In genomic region chr17:45143767-45144198, GRCh38 we compare ENCODE assay signal across 8 cellular contexts. TPM values are rescaled to one million over a fixed set of nuclear protein-coding genes. Genes with fewer than 3 reads are reported as not detected.
DNase-seq lines count a peak whose midpoint lies in the region; ATAC-seq, FAIRE-seq and TF ChIP-seq lines count a peak whose summit lies in the region.

No MANE protein-coding gene starts in this region.

- H3K4me2 ChIP-seq in Loucy (ENCODE audit: low read depth, low read length, poor library complexity, severe bottlenecking) (peak overlapping the region; percentile 24), HepG2 (ENCODE audit: low read depth, low read length) (no peak overlapping the region)

- no peaks in the 10 kb centered on the region for H3K9me3 ChIP-seq in Loucy (ENCODE audit: insufficient read depth, low read depth, low read length)
- no peaks in the 10 kb centered on the region for H3K9me3 ChIP-seq in HepG2 (ENCODE audit: low read length)

- TF ChIP-seq EP300 in HepG2 (IDR thresholded peaks at IDR 0.05; ENCODE audit: low read depth in 2 of 2, low read length in 2 of 2) = no peak
- TF ChIP-seq EP300 in HepG2 (CRISPR knock-in tag; IDR thresholded peaks at IDR 0.05; ENCODE audit: borderline replicate concordance) = no peak

- H3K9me2 ChIP-seq in Loucy (replicated peaks; ENCODE audit: low read depth, low read length) = no peaks in the 10 kb centered on the region

- H3F3A ChIP-seq in Loucy (ENCODE audit: low read depth) = no peaks in the 10 kb centered on the region

- 92% methylated on average over 19 of the region's 21 CpGs for WGBS in HepG2 (ENCODE audit: low lambda C conversion rate)

- no TSS peak for BruUV-seq in HepG2 (replicated peaks; lab: Mats Ljungman, UMichigan)

- peak overlapping the region; percentile 65 for H3K4me3 ChIP-seq in ACC112 (ENCODE audit: low read depth, low read length)
- H3K4me3 ChIP-seq in Loucy (ENCODE audit: low read length, poor library complexity, severe bottlenecking) = no peak overlapping the region
- no peak overlapping the region for H3K4me3 ChIP-seq in HepG2 (replicated peaks in 1 of 3; ENCODE audit: insufficient read depth in 1 of 3, low read depth in 2 of 3, low read length in 3 of 3)

- DNase-seq in dermis blood vessel endothelial cell = peak; percentile 54
- no peak for DNase-seq in HepG2 (ENCODE audit: low spot score)
- peak; percentile 59 for DNase-seq in stimulated activated naive CD8-positive, alpha-beta T cell treated with anti-CD3 and anti-CD28 coated beads, Interleukin-15, Interleukin-2, amounts not matched to agents 100 U/mL and 50 U/mL, for 24 hours
- no peak for DNase-seq in HT-29 (ENCODE audit: low spot score)
- no peak for DNase-seq in ACHN

- TF ChIP-seq POLR2A in HepG2 (IDR thresholded peaks at IDR 0.05; ENCODE audit: insufficient read depth in 1 of 2, low read depth in 2 of 2, low read length in 2 of 2) = no peak

- H3K27ac ChIP-seq in ACC112 (ENCODE audit: low read depth, low read length) (peak overlapping the region; percentile 71), HepG2 (ENCODE audit: extremely low read length, insufficient read depth, low read length) (no peak overlapping the region)

- H4K20me1 ChIP-seq in Loucy (ENCODE audit: insufficient read depth, low read length, poor library complexity, severe bottlenecking) = peaks cover 4% of the 10 kb centered on the region
- H4K20me1 ChIP-seq in HepG2 (ENCODE audit: insufficient read depth, low read length) = peaks cover 4% of the 10 kb centered on the region; the same call in 1 of the 2 replicates

- no peak for FAIRE-seq in HepG2 (lab: Jason Lieb, UNC)

- POLR2A ChIA-PET in HepG2 (lab: Yijun Ruan, JAX) = no interaction called here

- H3K9ac ChIP-seq in Loucy (ENCODE audit: low read depth, low read length, poor library complexity, severe bottlenecking) = peak overlapping the region; percentile 18
- no peak overlapping the region for H3K9ac ChIP-seq in HepG2 (ENCODE audit: insufficient read depth, low read depth, low read length)

- H2AFZ ChIP-seq in ACC112 (ENCODE audit: low read length, unreplicated experiment) = peak overlapping the region; percentile 80
- no peak overlapping the region for H2AFZ ChIP-seq in Loucy (ENCODE audit: low read length)
- no peak overlapping the region for H2AFZ ChIP-seq in HepG2 (ENCODE audit: low read length)

- no peak for ATAC-seq in HepG2
- ATAC-seq in stimulated activated naive CD8-positive, alpha-beta T cell treated with anti-CD3 and anti-CD28 coated beads, Interleukin-15, Interleukin-2, amounts not matched to agents 100 U/mL and 50 U/mL, for 24 hours = no peak
- no peak for ATAC-seq in GM19397 (IDR thresholded peaks at IDR 0.05; ENCODE audit: unreplicated experiment)

- no peak for TF ChIP-seq RAD21 in HepG2 (CRISPR knock-in tag; IDR thresholded peaks at IDR 0.05)

- no peaks in the 10 kb centered on the region for H3K27me3 ChIP-seq in ACC112 (ENCODE audit: insufficient read depth, low read length)
- no peaks in the 10 kb centered on the region for H3K27me3 ChIP-seq in Loucy (ENCODE audit: insufficient read depth, low read length, poor library complexity, severe bottlenecking)
- H3K27me3 ChIP-seq in HepG2 (ENCODE audit: control insufficient read depth in 1 of 2, insufficient read depth in 2 of 2, low read length in 2 of 2) = no peaks in the 10 kb centered on the region; a peak in 2 of 5 replicates

- in situ Hi-C loops in HepG2 (cut with HindIII; ENCODE audit: extremely low pct_ligation_motif_present, low pct_unique_long_range_greater_than_20kb) = no loop called here
- in situ Hi-C loops in ACHN (cut with HindIII; ENCODE audit: low pct_ligation_motif_present, low pct_unique_long_range_greater_than_20kb, low sequenced_read_pairs) = no loop called here

- no peak for TF ChIP-seq CTCF in Loucy (conservative IDR thresholded peaks at IDR 0.05; ENCODE audit: low read length)
- no peak for TF ChIP-seq CTCF in HepG2 (CRISPR knock-in tag; IDR thresholded peaks at IDR 0.05)

- H3K4me1 ChIP-seq in ACC112 (ENCODE audit: control insufficient read depth, insufficient read depth, low read length, unreplicated experiment) (peaks cover 20% of the 10 kb centered on the region), Loucy (ENCODE audit: insufficient read depth, low read length, poor library complexity, severe bottlenecking) (peaks cover 12% of the 10 kb centered on the region), HepG2 (ENCODE audit: insufficient read depth, low read length) (peaks cover 11% of the 10 kb centered on the region)

- CTCF ChIA-PET in HepG2 (lab: Yijun Ruan, JAX; ENCODE audit: low intra/inter-chr PET ratio, low total read pairs) = no interaction called here

- intact Hi-C loops in HepG2 (cut with micrococcal nuclease; ENCODE audit: unreplicated experiment) = no loop called here

- H3K79me2 ChIP-seq in ACC112 (ENCODE audit: control insufficient read depth, insufficient read depth, low read length, unreplicated experiment) = peaks cover 6% of the 10 kb centered on the region
- peaks cover 14% of the 10 kb centered on the region for H3K79me2 ChIP-seq in Loucy (ENCODE audit: insufficient read depth, low read length)
- H3K79me2 ChIP-seq in HepG2 (ENCODE audit: insufficient read depth, low read length) = peaks cover 3% of the 10 kb centered on the region

- no peaks in the 10 kb centered on the region for H3K36me3 ChIP-seq in ACC112 (ENCODE audit: insufficient read depth, low read length)
- H3K36me3 ChIP-seq in Loucy (ENCODE audit: insufficient read depth, low read length) = no peaks in the 10 kb centered on the region
- no peaks in the 10 kb centered on the region; a peak in 1 of 5 replicates for H3K36me3 ChIP-seq in HepG2 (replicated peaks in 1 of 2; ENCODE audit: control insufficient read depth in 1 of 2, insufficient read depth in 2 of 2, low read length in 2 of 2)

RNA-seq across cellular contexts. Expression of gene HEXIM1, which starts 4.5 kb away (rescaled TPM):
- 7.0 and 11.0 TPM in 2 replicates for total RNA-seq in dermis blood vessel endothelial cell
- total RNA-seq in HepG2 (2016; rRNA removed; fragmentation: Illumina TruSeq; extraction: Trizol) = 10.5 and 14.8 TPM in 2 replicates
- total RNA-seq in HepG2 (2016; cell fraction: cytosol; rRNA removed; fragmentation: Illumina TruSeq; extraction: Trizol; ENCODE audit: low read depth) = 2.7 and 3.3 TPM in 2 replicates
- total RNA-seq in HepG2 (2016; cell fraction: insoluble cytoplasmic fraction; rRNA removed; fragmentation: Illumina TruSeq; extraction: Trizol) = 11.7 and 13.0 TPM in 2 replicates
- 8.9 and 9.5 TPM in 2 replicates for total RNA-seq in HepG2 (2016; cell fraction: membrane; rRNA removed; fragmentation: Illumina TruSeq; extraction: Trizol)
- total RNA-seq in HepG2 (2016; cell fraction: nucleus; rRNA removed; fragmentation: Illumina TruSeq; extraction: Trizol) = 13.8 and 14.0 TPM in 2 replicates
- 16.3 and 16.6 TPM in 2 replicates for polyA plus RNA-seq in HepG2 (2011; rRNA removed)
- polyA plus RNA-seq in HepG2 (2011; cell fraction: cytosol; rRNA removed) = 13.7 and 14.0 TPM in 2 replicates
- polyA plus RNA-seq in HepG2 (2011; cell fraction: nucleus; rRNA removed) = 34.1 and 37.3 TPM in 2 replicates
- 17.5 and 20.8 TPM in 2 replicates for polyA plus RNA-seq in HepG2 (2012)
- 2.7 and 3.3 TPM in 2 replicates for polyA plus RNA-seq in HepG2 (2016; cell fraction: cytosol; fragmentation: Illumina TruSeq; extraction: Trizol; ENCODE audit: low read depth)
- polyA plus RNA-seq in HepG2 (2016; cell fraction: insoluble cytoplasmic fraction; fragmentation: Illumina TruSeq; extraction: Trizol; ENCODE audit: low read depth) = 36.1 and 41.5 TPM in 2 replicates
- polyA plus RNA-seq in HepG2 (2016; cell fraction: membrane; fragmentation: Illumina TruSeq; extraction: Trizol; ENCODE audit: low read depth) = 10.3 and 12.9 TPM in 2 replicates
- 51.0 and 51.8 TPM in 2 replicates for polyA plus RNA-seq in HepG2 (2016; cell fraction: nucleus; fragmentation: Illumina TruSeq; extraction: Trizol; ENCODE audit: insufficient read depth, low read depth)
- 8.8 and 11.0 TPM in 2 replicates for polyA minus RNA-seq in HepG2 (2011; rRNA and poly(A)+ RNA removed; ENCODE audit: low replicate concordance)
- 10.7 and 11.5 TPM in 2 replicates for polyA minus RNA-seq in HepG2 (2011; cell fraction: cytosol; rRNA and poly(A)+ RNA removed)
- polyA minus RNA-seq in HepG2 (2011; cell fraction: nucleus; rRNA and poly(A)+ RNA removed) = 17.1 and 27.5 TPM in 2 replicates
- total RNA-seq in HT-29 (2014; rRNA removed; shearing (Covaris generic)) = 9.4 and 9.6 TPM in 2 replicates

RNA-seq across cellular contexts. Expression of gene ACBD4, which starts 8.3 kb away (rescaled TPM):
- total RNA-seq in dermis blood vessel endothelial cell = 4.5 and 4.9 TPM in 2 replicates
- total RNA-seq in HepG2 (2016; rRNA removed; fragmentation: Illumina TruSeq; extraction: Trizol) = 8.8 and 16.1 TPM in 2 replicates
- total RNA-seq in HepG2 (2016; cell fraction: cytosol; rRNA removed; fragmentation: Illumina TruSeq; extraction: Trizol; ENCODE audit: low read depth) = 8.0 and 13.0 TPM in 2 replicates
- 9.5 and 14.6 TPM in 2 replicates for total RNA-seq in HepG2 (2016; cell fraction: insoluble cytoplasmic fraction; rRNA removed; fragmentation: Illumina TruSeq; extraction: Trizol)
- total RNA-seq in HepG2 (2016; cell fraction: membrane; rRNA removed; fragmentation: Illumina TruSeq; extraction: Trizol) = 12.4 and 18.3 TPM in 2 replicates
- 15.2 and 17.1 TPM in 2 replicates for total RNA-seq in HepG2 (2016; cell fraction: nucleus; rRNA removed; fragmentation: Illumina TruSeq; extraction: Trizol)
- 26.9 and 34.1 TPM in 2 replicates for polyA plus RNA-seq in HepG2 (2011; rRNA removed)
- polyA plus RNA-seq in HepG2 (2011; cell fraction: cytosol; rRNA removed) = 12.2 and 17.4 TPM in 2 replicates
- 71.5 and 77.5 TPM in 2 replicates for polyA plus RNA-seq in HepG2 (2011; cell fraction: nucleus; rRNA removed)
- 16.9 and 20.5 TPM in 2 replicates for polyA plus RNA-seq in HepG2 (2012)
- polyA plus RNA-seq in HepG2 (2016; cell fraction: cytosol; fragmentation: Illumina TruSeq; extraction: Trizol; ENCODE audit: low read depth) = 9.2 and 14.3 TPM in 2 replicates
- polyA plus RNA-seq in HepG2 (2016; cell fraction: insoluble cytoplasmic fraction; fragmentation: Illumina TruSeq; extraction: Trizol; ENCODE audit: low read depth) = 9.9 and 13.7 TPM in 2 replicates
- 10.5 and 15.2 TPM in 2 replicates for polyA plus RNA-seq in HepG2 (2016; cell fraction: membrane; fragmentation: Illumina TruSeq; extraction: Trizol; ENCODE audit: low read depth)
- 36.2 and 39.6 TPM in 2 replicates for polyA plus RNA-seq in HepG2 (2016; cell fraction: nucleus; fragmentation: Illumina TruSeq; extraction: Trizol; ENCODE audit: insufficient read depth, low read depth)
- 6.9 and 21.9 TPM in 2 replicates for polyA minus RNA-seq in HepG2 (2011; rRNA and poly(A)+ RNA removed; ENCODE audit: low replicate concordance)
- 8.3 and 8.4 TPM in 2 replicates for polyA minus RNA-seq in HepG2 (2011; cell fraction: cytosol; rRNA and poly(A)+ RNA removed)
- polyA minus RNA-seq in HepG2 (2011; cell fraction: nucleus; rRNA and poly(A)+ RNA removed) = 26.9 and 36.2 TPM in 2 replicates
- total RNA-seq in HT-29 (2014; rRNA removed; shearing (Covaris generic)) = 12.0 and 12.3 TPM in 2 replicates

RNA-seq across cellular contexts. Expression of gene PLCD3, which starts 11.5 kb away (rescaled TPM):
- 51.3 and 51.4 TPM in 2 replicates for total RNA-seq in dermis blood vessel endothelial cell
- 5.5 and 11.3 TPM in 2 replicates for total RNA-seq in HepG2 (2016; rRNA removed; fragmentation: Illumina TruSeq; extraction: Trizol)
- total RNA-seq in HepG2 (2016; cell fraction: cytosol; rRNA removed; fragmentation: Illumina TruSeq; extraction: Trizol; ENCODE audit: low read depth) = 5.6 and 8.7 TPM in 2 replicates
- 6.2 and 9.4 TPM in 2 replicates for total RNA-seq in HepG2 (2016; cell fraction: insoluble cytoplasmic fraction; rRNA removed; fragmentation: Illumina TruSeq; extraction: Trizol)
- total RNA-seq in HepG2 (2016; cell fraction: membrane; rRNA removed; fragmentation: Illumina TruSeq; extraction: Trizol) = 23.5 and 28.9 TPM in 2 replicates
- total RNA-seq in HepG2 (2016; cell fraction: nucleus; rRNA removed; fragmentation: Illumina TruSeq; extraction: Trizol) = 4.2 and 4.3 TPM in 2 replicates
- 39.1 and 46.1 TPM in 2 replicates for polyA plus RNA-seq in HepG2 (2011; rRNA removed)
- 28.6 and 40.9 TPM in 2 replicates for polyA plus RNA-seq in HepG2 (2011; cell fraction: cytosol; rRNA removed)
- polyA plus RNA-seq in HepG2 (2011; cell fraction: nucleus; rRNA removed) = 37.4 and 43.6 TPM in 2 replicates
- 8.5 and 22.4 TPM in 2 replicates for polyA plus RNA-seq in HepG2 (2012)
- 17.4 and 19.5 TPM in 2 replicates for polyA plus RNA-seq in HepG2 (2016; cell fraction: cytosol; fragmentation: Illumina TruSeq; extraction: Trizol; ENCODE audit: low read depth)
- 14.0 and 24.9 TPM in 2 replicates for polyA plus RNA-seq in HepG2 (2016; cell fraction: insoluble cytoplasmic fraction; fragmentation: Illumina TruSeq; extraction: Trizol; ENCODE audit: low read depth)
- 30.5 and 46.5 TPM in 2 replicates for polyA plus RNA-seq in HepG2 (2016; cell fraction: membrane; fragmentation: Illumina TruSeq; extraction: Trizol; ENCODE audit: low read depth)
- polyA plus RNA-seq in HepG2 (2016; cell fraction: nucleus; fragmentation: Illumina TruSeq; extraction: Trizol; ENCODE audit: insufficient read depth, low read depth) = 24.9 and 28.4 TPM in 2 replicates
- 68.8 and 256 TPM in 2 replicates for polyA minus RNA-seq in HepG2 (2011; rRNA and poly(A)+ RNA removed; ENCODE audit: low replicate concordance)
- 26.0 and 39.9 TPM in 2 replicates for polyA minus RNA-seq in HepG2 (2011; cell fraction: cytosol; rRNA and poly(A)+ RNA removed)
- polyA minus RNA-seq in HepG2 (2011; cell fraction: nucleus; rRNA and poly(A)+ RNA removed) = 13.4 and 15.7 TPM in 2 replicates
- 130 and 142 TPM in 2 replicates for total RNA-seq in HT-29 (2014; rRNA removed; shearing (Covaris generic))

RNA-seq across cellular contexts. Expression of gene HEXIM2, which starts 17.9 kb away (rescaled TPM):
- total RNA-seq in dermis blood vessel endothelial cell = 4.1 and 4.8 TPM in 2 replicates
- total RNA-seq in HepG2 (2016; rRNA removed; fragmentation: Illumina TruSeq; extraction: Trizol) = 27.1 and 30.8 TPM in 2 replicates
- 22.3 and 23.3 TPM in 2 replicates for total RNA-seq in HepG2 (2016; cell fraction: cytosol; rRNA removed; fragmentation: Illumina TruSeq; extraction: Trizol; ENCODE audit: low read depth)
- 26.7 and 27.9 TPM in 2 replicates for total RNA-seq in HepG2 (2016; cell fraction: insoluble cytoplasmic fraction; rRNA removed; fragmentation: Illumina TruSeq; extraction: Trizol)
- total RNA-seq in HepG2 (2016; cell fraction: membrane; rRNA removed; fragmentation: Illumina TruSeq; extraction: Trizol) = 25.8 and 28.7 TPM in 2 replicates
- 13.7 and 16.4 TPM in 2 replicates for total RNA-seq in HepG2 (2016; cell fraction: nucleus; rRNA removed; fragmentation: Illumina TruSeq; extraction: Trizol)
- 31.8 and 32.4 TPM in 2 replicates for polyA plus RNA-seq in HepG2 (2011; rRNA removed)
- polyA plus RNA-seq in HepG2 (2011; cell fraction: cytosol; rRNA removed) = 32.2 and 44.9 TPM in 2 replicates
- polyA plus RNA-seq in HepG2 (2011; cell fraction: nucleus; rRNA removed) = 22.5 and 27.3 TPM in 2 replicates
- polyA plus RNA-seq in HepG2 (2012) = 22.2 and 24.9 TPM in 2 replicates
- polyA plus RNA-seq in HepG2 (2016; cell fraction: cytosol; fragmentation: Illumina TruSeq; extraction: Trizol; ENCODE audit: low read depth) = 14.6 and 18.5 TPM in 2 replicates
- polyA plus RNA-seq in HepG2 (2016; cell fraction: insoluble cytoplasmic fraction; fragmentation: Illumina TruSeq; extraction: Trizol; ENCODE audit: low read depth) = 35.4 and 36.8 TPM in 2 replicates
- polyA plus RNA-seq in HepG2 (2016; cell fraction: membrane; fragmentation: Illumina TruSeq; extraction: Trizol; ENCODE audit: low read depth) = 19.7 and 26.6 TPM in 2 replicates
- polyA plus RNA-seq in HepG2 (2016; cell fraction: nucleus; fragmentation: Illumina TruSeq; extraction: Trizol; ENCODE audit: insufficient read depth, low read depth) = 36.3 and 37.9 TPM in 2 replicates
- polyA minus RNA-seq in HepG2 (2011; rRNA and poly(A)+ RNA removed; ENCODE audit: low replicate concordance) = 9.1 and 26.8 TPM in 2 replicates
- 17.8 and 20.5 TPM in 2 replicates for polyA minus RNA-seq in HepG2 (2011; cell fraction: cytosol; rRNA and poly(A)+ RNA removed)
- polyA minus RNA-seq in HepG2 (2011; cell fraction: nucleus; rRNA and poly(A)+ RNA removed) = 12.4 and 13.2 TPM in 2 replicates
- 9.0 and 9.5 TPM in 2 replicates for total RNA-seq in HT-29 (2014; rRNA removed; shearing (Covaris generic))

Comparison
In these comparisons a context has a peak if more than half of its experiments do, and no peak if none do; other contexts are left out.
1. DNase-seq: peak in dermis blood vessel endothelial cell (single experiment) and stimulated activated naive CD8-positive, alpha-beta T cell treated with anti-CD3 and anti-CD28 coated beads, Interleukin-15, Interleukin-2, amounts not matched to agents 100 U/mL and 50 U/mL, for 24 hours (single experiment); none in HepG2 (single experiment), HT-29 (single experiment) and ACHN (single experiment).